ENCODE assay signal across 11 cellular contexts in the genomic region with DNA sequence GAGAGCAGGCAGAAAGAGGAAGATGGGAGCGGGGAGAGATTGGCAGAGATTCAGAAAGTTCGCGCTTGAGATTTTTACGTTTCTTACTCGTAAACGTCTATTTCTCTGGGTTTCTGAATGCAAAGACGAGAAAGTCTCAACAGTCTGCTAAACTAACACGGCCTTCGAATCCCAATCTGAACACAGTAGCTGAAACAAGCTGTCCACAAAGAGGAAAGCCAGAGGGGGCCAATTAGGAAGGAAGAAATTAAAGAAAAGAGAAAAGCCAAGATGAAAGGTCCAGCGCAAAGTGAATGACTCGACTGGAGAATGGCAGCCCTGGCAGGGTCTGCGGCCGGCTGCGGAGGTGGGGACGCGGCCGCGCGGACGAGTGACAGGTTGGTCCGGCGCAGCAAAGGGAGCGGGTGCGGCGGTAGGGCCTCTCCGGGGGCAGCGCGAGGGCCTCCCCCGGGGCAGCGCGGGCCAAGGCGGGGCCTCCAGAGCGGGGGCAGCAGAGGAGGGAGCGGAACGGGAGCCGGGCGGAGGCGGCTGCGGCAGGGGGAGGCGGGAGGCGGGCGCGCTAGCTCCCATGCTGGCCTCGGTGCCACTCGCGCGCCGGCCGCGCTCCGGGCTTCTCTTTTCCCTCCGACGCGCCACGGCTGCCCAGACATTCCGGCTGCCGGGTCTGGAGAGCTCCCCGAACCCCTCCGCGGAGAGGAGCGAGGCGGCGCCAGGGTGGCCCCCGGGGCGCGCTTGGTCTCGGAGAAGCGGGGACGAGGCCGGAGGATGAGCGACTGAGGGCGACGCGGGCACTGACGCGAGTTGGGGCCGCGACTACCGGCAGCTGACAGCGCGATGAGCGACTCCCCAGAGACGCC. TPM values are rescaled to one million over a fixed set of nuclear protein-coding genes. Genes with fewer than 3 reads are reported as not detected.
DNase-seq lines count a peak whose midpoint lies in the region; ATAC-seq and TF ChIP-seq lines count a peak whose summit lies in the region.
"Had no signal": no experiment of that assay in that cellular context is flagged by ENCODE, and none has a peak within 500 bp of the region (broad histone marks: within the 10 kb centered on the region; RNA-seq: fewer than 3 reads in every experiment).

Gene VWC2, plus strand, starts transcription at position 557 of the 857 bp plus-strand sequence. CDS start 1,798 bp downstream, outside the sequence.

- H3K4me1 ChIP-seq in body of pancreas: peaks cover 34% of the 10 kb centered on the region
- H3K4me1 ChIP-seq in left lung: peaks cover 5 to 27% of the 10 kb centered on the region in 2 donors
- H3K4me1 ChIP-seq in thoracic aorta (ENCODE audit: control insufficient read depth in 1 of 2, low read depth in 2 of 2): peaks cover 9 to 29% of the 10 kb centered on the region in 2 donors
- H3K4me1 ChIP-seq: A549 had no signal

- TF ChIP-seq CTCF in body of pancreas (IDR thresholded peaks at IDR 0.05): no peak
- no peak for TF ChIP-seq CTCF in left lung (IDR thresholded peaks at IDR 0.05)
- no peak for TF ChIP-seq CTCF in thoracic aorta (IDR thresholded peaks at IDR 0.05)

- peaks cover 0 to 12% of the 10 kb centered on the region in 2 donors for H3K27me3 ChIP-seq in body of pancreas
- H3K27me3 ChIP-seq in left lung: peaks cover 54 to 75% of the 10 kb centered on the region in 2 donors
- H3K27me3 ChIP-seq in thoracic aorta (replicated peaks; ENCODE audit: insufficient read depth): no peaks in the 10 kb centered on the region

- intact Hi-C loops in body of pancreas (cut with DNase I) (no loop called here), left lung (cut with DNase I) (no loop called here)

- TF ChIP-seq POLR2A in body of pancreas (IDR thresholded peaks at IDR 0.05): no peak

- H3K4me3 ChIP-seq in body of pancreas (peak within 1 kb of the TSS; percentile 11 to 39), left lung (peak within 1 kb of the TSS; percentile 17 to 27), thoracic aorta (peak within 1 kb of the TSS; percentile 68)
- H3K4me3 ChIP-seq: A549 had no signal

- no peaks in the 10 kb centered on the region for H3K9me3 ChIP-seq in body of pancreas
- no peaks in the 10 kb centered on the region for H3K9me3 ChIP-seq in left lung
- H3K9me3 ChIP-seq in thoracic aorta: no peaks in the 10 kb centered on the region

- peak; percentile 44 for DNase-seq in NCI-H345 (lab: John Stamatoyannopoulos, UW)
- DNase-seq in NCI-H345 treated with DMSO at 0.1 percent for 48 hours (lab: John Stamatoyannopoulos, UW; ENCODE audit: unreplicated experiment): no peak
- peak in 1 of 4 donors; percentile 14 for DNase-seq in body of pancreas
- peak in 1 of 2 donors; percentile 78 for DNase-seq in left lung
- no peak for DNase-seq in thoracic aorta (ENCODE audit: low spot score)
- DNase-seq in SW480 (ENCODE audit: low spot score): no peak
- DNase-seq in SK-N-DZ (ENCODE audit: low spot score): no peak
- DNase-seq in NCI-H2081 (lab: John Stamatoyannopoulos, UW): no peak
- DNase-seq: NCI-H1417 had no signal

- ATAC-seq in body of pancreas (peak; percentile 24), left lung (peak; percentile 25), thoracic aorta (ENCODE audit: insufficient number of reproducible peaks, low FRiP score, low read depth) (no peak)
- ATAC-seq: A549 had no signal

- H3K27ac ChIP-seq in body of pancreas: no peak within 1 kb of the TSS
- no peak within 1 kb of the TSS for H3K27ac ChIP-seq in left lung
- H3K27ac ChIP-seq in thoracic aorta: no peak within 1 kb of the TSS
- H3K27ac ChIP-seq: A549 had no signal

- WGBS in body of pancreas, 2 donors: 1 to 2% methylated on average over 27 to 80 of the region's 83 CpGs

- no peaks in the 10 kb centered on the region for H3K36me3 ChIP-seq in body of pancreas (replicated peaks in 1 of 2; ENCODE audit: insufficient read depth in 1 of 2, low read depth in 2 of 2)
- H3K36me3 ChIP-seq in left lung: no peaks in the 10 kb centered on the region
- no peaks in the 10 kb centered on the region for H3K36me3 ChIP-seq in thoracic aorta

RNA-seq across cellular contexts. Expression of gene VWC2, which starts in this region (rescaled TPM):
- total RNA-seq in body of pancreas (not detected), left lung (under 1 TPM; 0.06 to 0.10 TPM), thoracic aorta (under 1 TPM in 1 of 2 donors, not detected in 1; 0.14 TPM)
- polyA plus RNA-seq in SK-N-DZ (2014; cell fraction: cytosol; rRNA removed): not detected in 2 replicates
- not detected in 2 replicates for polyA plus RNA-seq in SK-N-DZ (2014; cell fraction: nucleus; rRNA removed)
- total RNA-seq: glomerular endothelial cell had no signal
- polyA plus RNA-seq: A549 had no signal

Comparison
In these comparisons a context has a peak if more than half of its experiments do, and no peak if none do; other contexts are left out.
1. Peak in ATAC-seq and H3K4me3 ChIP-seq in body of pancreas; RNA of the gene not detected or under 1 TPM.
2. Peak in ATAC-seq and H3K4me3 ChIP-seq in left lung; RNA of the gene not detected or under 1 TPM.